ENCODE assay signal across 9 cellular contexts in the genomic region with DNA sequence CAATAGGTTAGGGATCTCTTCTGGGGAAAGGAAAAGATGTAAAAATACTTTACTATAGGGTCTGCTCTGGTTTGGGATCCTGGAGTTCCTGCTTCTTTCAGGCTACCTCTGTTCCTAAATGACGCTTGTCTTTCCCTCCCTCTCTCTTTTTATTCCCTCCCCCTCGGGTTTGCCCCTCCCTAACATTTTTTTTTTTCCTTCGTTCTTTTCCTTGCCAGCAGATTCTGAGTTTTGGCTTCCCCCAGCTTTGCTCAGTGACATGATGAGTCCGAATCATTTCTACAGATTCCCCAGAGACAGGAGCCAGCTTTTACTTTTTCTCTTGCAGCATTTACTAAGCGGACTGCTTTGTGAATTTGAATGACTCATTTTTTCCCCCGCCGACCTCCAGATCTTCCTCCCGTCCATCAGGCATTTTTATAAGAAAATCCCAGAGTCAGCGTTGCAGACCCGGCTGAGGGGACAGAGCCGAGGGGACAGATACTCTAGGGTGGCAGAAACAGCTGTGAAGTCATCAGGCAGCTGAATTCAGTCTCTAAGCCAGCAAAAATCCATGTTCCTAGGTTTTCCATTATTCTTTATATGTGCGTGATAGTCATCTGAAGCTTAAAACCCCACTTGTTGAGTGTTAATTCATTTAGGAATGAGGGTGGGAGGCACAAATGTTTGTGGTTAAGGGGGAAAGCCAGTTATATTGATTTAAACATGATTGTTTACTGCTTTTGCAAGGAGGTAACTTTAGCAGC. TPM values are rescaled to one million over a fixed set of nuclear protein-coding genes. Genes with fewer than 3 reads are reported as not detected.
DNase-seq lines count a peak whose midpoint lies in the region; ATAC-seq and TF ChIP-seq lines count a peak whose summit lies in the region.
"Had no signal": no experiment of that assay in that cellular context is flagged by ENCODE, and none has a peak within 500 bp of the region (broad histone marks: within the 10 kb centered on the region; RNA-seq: fewer than 3 reads in every experiment).

A gene with protein sequence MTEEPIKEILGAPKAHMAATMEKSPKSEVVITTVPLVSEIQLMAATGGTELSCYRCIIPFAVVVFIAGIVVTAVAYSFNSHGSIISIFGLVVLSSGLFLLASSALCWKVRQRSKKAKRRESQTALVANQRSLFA (minus strand): TSS at position 123 of the 746 bp plus-strand sequence. CDS start 1,794 bp downstream, outside the sequence.

- H3K79me2 ChIP-seq in GM23248 (ENCODE audit: insufficient read depth) (no peaks in the 10 kb centered on the region), hepatocyte (no peaks in the 10 kb centered on the region)

- H3K4me2 ChIP-seq in GM23248 (ENCODE audit: unreplicated experiment), result peak within 1 kb of the TSS; percentile 77
- H3K4me2 ChIP-seq in hepatocyte, result peak within 1 kb of the TSS; percentile 72

- H3K9me2 ChIP-seq in GM23248 (ENCODE audit: insufficient read depth) (no peaks in the 10 kb centered on the region), hepatocyte (replicated peaks; ENCODE audit: insufficient read depth) (no peaks in the 10 kb centered on the region)

- in situ Hi-C loops in GM23248 (cut with MboI), result no loop called here

- H4K20me1 ChIP-seq in GM23248 (ENCODE audit: insufficient read depth), result no peaks in the 10 kb centered on the region
- no peaks in the 10 kb centered on the region for H4K20me1 ChIP-seq in hepatocyte (ENCODE audit: insufficient read depth, poor library complexity, severe bottlenecking)

- DNase-seq in GM23248, result peak; percentile 90
- peak; percentile 82 for DNase-seq in adipocyte (ENCODE audit: low read depth)
- DNase-seq in hepatocyte (ENCODE audit: low spot score), result peak; percentile 79
- no peak for DNase-seq in NCI-H1436 treated with DMSO at 0.1 percent for 48 hours (lab: John Stamatoyannopoulos, UW)
- no peak for DNase-seq in WERI-Rb-1
- DNase-seq: NCI-H1930 had no signal

- WGBS in GM23248 (ENCODE audit: low coverage in 1 of 2, low lambda C conversion rate in 2 of 2, missing lambda C conversion rate in 2 of 2), 2 experiments, result 2% methylated on average over 10 to 12 of the region's 12 CpGs
- WGBS in hepatocyte (ENCODE audit: low lambda C conversion rate, missing lambda C conversion rate), result 11% methylated on average over 12 of the region's 12 CpGs

- H3F3A ChIP-seq in GM23248 (ENCODE audit: insufficient read depth), result peaks cover 23% of the 10 kb centered on the region

- H3K27ac ChIP-seq in GM23248 (peak within 1 kb of the TSS; percentile 48), hepatocyte (peak within 1 kb of the TSS; percentile 56), skeletal muscle tissue (ENCODE audit: low read depth, low read length) (peak within 1 kb of the TSS; percentile 21), WERI-Rb-1 (no peak within 1 kb of the TSS)

- peaks cover 34% of the 10 kb centered on the region for H3K4me1 ChIP-seq in GM23248 (ENCODE audit: insufficient read depth)
- peaks cover 49% of the 10 kb centered on the region for H3K4me1 ChIP-seq in adipocyte (ENCODE audit: control insufficient read depth, insufficient read depth, low read length)
- peaks cover 3% of the 10 kb centered on the region for H3K4me1 ChIP-seq in hepatocyte (ENCODE audit: insufficient read depth)
- peaks cover 0 to 9% (median 8%) of the 10 kb centered on the region in 3 donors for H3K4me1 ChIP-seq in skeletal muscle tissue (ENCODE audit: control insufficient read depth in 3 of 3, insufficient read depth in 3 of 3, low read length in 3 of 3)

- no peak for TF ChIP-seq CTCF in hepatocyte (IDR thresholded peaks at IDR 0.05; ENCODE audit: poor library complexity)
- no peak for TF ChIP-seq CTCF in WERI-Rb-1 (IDR thresholded peaks at IDR 0.05; ENCODE audit: low read depth, low read length)

- H3K9me3 ChIP-seq in GM23248 (ENCODE audit: low read depth) (no peaks in the 10 kb centered on the region), adipocyte (ENCODE audit: control insufficient read depth, low read length) (no peaks in the 10 kb centered on the region), hepatocyte (ENCODE audit: low read depth) (no peaks in the 10 kb centered on the region), skeletal muscle tissue (ENCODE audit: control insufficient read depth in 3 of 3, low read length in 3 of 3) (no peaks in the 10 kb centered on the region), WERI-Rb-1 (ENCODE audit: severe bottlenecking) (no peaks in the 10 kb centered on the region)

- H3K4me3 ChIP-seq in GM23248, result peak within 1 kb of the TSS; percentile 61
- peak within 1 kb of the TSS; percentile 85 for H3K4me3 ChIP-seq in adipocyte (ENCODE audit: low read length)
- peak within 1 kb of the TSS; percentile 21 for H3K4me3 ChIP-seq in hepatocyte
- H3K4me3 ChIP-seq in skeletal muscle tissue (ENCODE audit: low read length in 3 of 3), result peak within 1 kb of the TSS; percentile 24 to 62 (median 41)
- no peak within 1 kb of the TSS for H3K4me3 ChIP-seq in WERI-Rb-1 (ENCODE audit: low read depth, low read length)

- H3K9ac ChIP-seq in GM23248 (peak within 1 kb of the TSS; percentile 61), adipocyte (ENCODE audit: low read length) (peak within 1 kb of the TSS; percentile 87), skeletal muscle tissue (ENCODE audit: low read depth in 1 of 3, low read length in 3 of 3) (peak within 1 kb of the TSS; percentile 35 to 58 (median 35))

- H2AFZ ChIP-seq in GM23248 (peak within 1 kb of the TSS; percentile 67), hepatocyte (peak within 1 kb of the TSS; percentile 6)

- H3K27me3 ChIP-seq in GM23248 (replicated peaks; ENCODE audit: insufficient read depth), result no peaks in the 10 kb centered on the region
- no peaks in the 10 kb centered on the region for H3K27me3 ChIP-seq in adipocyte (replicated peaks; ENCODE audit: control insufficient read depth, insufficient read depth, low read length)
- H3K27me3 ChIP-seq in hepatocyte, result no peaks in the 10 kb centered on the region
- no peaks in the 10 kb centered on the region for H3K27me3 ChIP-seq in skeletal muscle tissue (ENCODE audit: control insufficient read depth in 3 of 3, insufficient read depth in 3 of 3, low read length in 3 of 3)
- H3K27me3 ChIP-seq in WERI-Rb-1 (ENCODE audit: insufficient read depth, low read depth, severe bottlenecking), result peaks cover 21% of the 10 kb centered on the region

- ATAC-seq in GM18909 (IDR thresholded peaks at IDR 0.05; ENCODE audit: poor library complexity, unreplicated experiment) (no peak), GM18868 (IDR thresholded peaks at IDR 0.05; ENCODE audit: unreplicated experiment) (no peak)

- H3K36me3 ChIP-seq in GM23248 (ENCODE audit: low read depth) (no peaks in the 10 kb centered on the region), adipocyte (ENCODE audit: control insufficient read depth, insufficient read depth, low read length, severe bottlenecking) (no peaks in the 10 kb centered on the region), hepatocyte (replicated peaks; ENCODE audit: insufficient read depth, low read depth) (no peaks in the 10 kb centered on the region), skeletal muscle tissue (ENCODE audit: control insufficient read depth in 3 of 3, insufficient read depth in 3 of 3, low read length in 3 of 3) (no peaks in the 10 kb centered on the region), WERI-Rb-1 (no peaks in the 10 kb centered on the region)

RNA-seq across cellular contexts. Expression of the gene that starts here (rescaled TPM):
- total RNA-seq in GM23248 (2014; rRNA removed; shearing (Covaris generic)), result 0.76 TPM in 1 of 2 replicates, not detected in the other
- polyA plus RNA-seq in GM23248 (2016; fragmentation: Nextera tagmentation; extraction: Ambion mirVana), result 0.18 TPM in 1 of 2 replicates, not detected in the other
- 15.3 and 18.5 TPM in 2 replicates for total RNA-seq in hepatocyte
- 5.8 and 9.3 TPM in 2 replicates for polyA plus RNA-seq in hepatocyte
- 6.3 TPM for total RNA-seq in skeletal muscle tissue

Comparison
In these comparisons a context has a peak if more than half of its experiments do, and no peak if none do; other contexts are left out.
1. Peak in DNase-seq, H3K4me3 ChIP-seq, H3K27ac ChIP-seq, H3K9ac ChIP-seq and H3K4me2 ChIP-seq in GM23248; RNA of the gene not detected or under 1 TPM.
2. DNase-seq: peak in adipocyte (single experiment) and hepatocyte (single experiment); none in NCI-H1436 treated with DMSO at 0.1 percent for 48 hours (single experiment) and WERI-Rb-1 (single experiment).
3. H3K9ac ChIP-seq: peak in every context shown above with its lines; median percentile 87 in adipocyte; 61 in GM23248; 35 in skeletal muscle tissue.